In genomic region chr1:244968431-244968830, GRCh38 we compare ENCODE assay signal across 8 cellular contexts.
A peak's percentile ranks its signal among the peaks of the same experiment; 100 is the strongest.
DNase-seq lines count a peak whose midpoint lies in the region; ATAC-seq and TF ChIP-seq lines count a peak whose summit lies in the region.

No MANE protein-coding gene starts in this region.

- TF ChIP-seq CTCF in HFFc6 (IDR thresholded peaks at IDR 0.05) = no peak
- no peak for TF ChIP-seq CTCF in right atrium auricular region (IDR thresholded peaks at IDR 0.05)
- TF ChIP-seq CTCF in gastrocnemius medialis (IDR thresholded peaks at IDR 0.05 in 4 of 5, conservative IDR thresholded peaks at IDR 0.05 in 1 of 5) = no peak

- TF ChIP-seq POLR2A in gastrocnemius medialis (IDR thresholded peaks at IDR 0.05) = no peak

- no peaks in the 10 kb centered on the region for H3K27me3 ChIP-seq in right atrium auricular region
- no peaks in the 10 kb centered on the region for H3K27me3 ChIP-seq in gastrocnemius medialis

- no peak for DNase-seq in HFFc6
- no peak for DNase-seq in right atrium auricular region (ENCODE audit: low spot score)
- DNase-seq in gastrocnemius medialis = no peak
- DNase-seq in GF-D8 (lab: John Stamatoyannopoulos, UW) = no peak
- DNase-seq in cerebellum (ENCODE audit: low spot score) = no peak
- no peak for DNase-seq in RKO (ENCODE audit: low spot score)
- DNase-seq in stimulated activated CD4-positive, alpha-beta T cell treated with anti-CD3 and anti-CD28 coated beads, Interleukin-15, amount 100 ng/mL, for 24 hours = no peak

- H3K36me3 ChIP-seq in right atrium auricular region (no peaks in the 10 kb centered on the region), gastrocnemius medialis (no peaks in the 10 kb centered on the region)

- H3K27ac Mint-ChIP-seq in HFFc6 = peak overlapping the region; percentile 100
- peak overlapping the region; percentile 66 for H3K27ac Mint-ChIP-seq in activated T-helper 17 cell treated with anti-CD3 and anti-CD28 coated beads, Interleukin-2, amount 50 U/mL, for 72 hours

- H3K36me3 Mint-ChIP-seq in HFFc6 (ENCODE audit: low read depth) = 0 out of 2 replicates have a peak, but pooled peaks cover 2% of the 10 kb centered on the region
- no peaks in the 10 kb centered on the region for H3K36me3 Mint-ChIP-seq in activated T-helper 17 cell treated with anti-CD3 and anti-CD28 coated beads, Interleukin-2, amount 50 U/mL, for 72 hours (ENCODE audit: low read depth)

- no peaks in the 10 kb centered on the region for H3K9me3 Mint-ChIP-seq in HFFc6
- H3K9me3 Mint-ChIP-seq in activated T-helper 17 cell treated with anti-CD3 and anti-CD28 coated beads, Interleukin-2, amount 50 U/mL, for 72 hours = no peaks in the 10 kb centered on the region

- no peak for ATAC-seq in activated T-helper 17 cell treated with anti-CD3 and anti-CD28 coated beads, Interleukin-2, amount 50 U/mL, for 72 hours (replicated peaks)
- ATAC-seq in gastrocnemius medialis = no peak

- H3K27ac ChIP-seq in right atrium auricular region = peak overlapping the region; percentile 98 to 99
- H3K27ac ChIP-seq in gastrocnemius medialis = peak overlapping the region; percentile 98 to 100 (median 98)

- no peaks in the 10 kb centered on the region for H3K9me3 ChIP-seq in right atrium auricular region
- no peaks in the 10 kb centered on the region for H3K9me3 ChIP-seq in gastrocnemius medialis

- peak overlapping the region; percentile 95 for H3K4me3 Mint-ChIP-seq in HFFc6
- H3K4me3 Mint-ChIP-seq in activated T-helper 17 cell treated with anti-CD3 and anti-CD28 coated beads, Interleukin-2, amount 50 U/mL, for 72 hours = peak overlapping the region; percentile 44

- H3K4me1 Mint-ChIP-seq in HFFc6 (ENCODE audit: low read depth) = peaks cover 56% of the 10 kb centered on the region
- H3K4me1 Mint-ChIP-seq in activated T-helper 17 cell treated with anti-CD3 and anti-CD28 coated beads, Interleukin-2, amount 50 U/mL, for 72 hours = peaks cover 13% of the 10 kb centered on the region

- peaks cover 1% of the 10 kb centered on the region for H3K27me3 Mint-ChIP-seq in HFFc6 (ENCODE audit: insufficient read depth)
- H3K27me3 Mint-ChIP-seq in activated T-helper 17 cell treated with anti-CD3 and anti-CD28 coated beads, Interleukin-2, amount 50 U/mL, for 72 hours = no peaks in the 10 kb centered on the region

- H3K4me1 ChIP-seq in right atrium auricular region (peaks cover 0 to 39% of the 10 kb centered on the region in 2 donors), gastrocnemius medialis (peaks cover 45 to 46% of the 10 kb centered on the region in 2 donors)

- in situ Hi-C loops in gastrocnemius medialis (cut with MboI; ENCODE audit: low sequenced_read_pairs in 4 of 4) = loop anchor here (5.0 to 25.0 kb wide), 6 partner anchors 46 to 316 kb away; partner anchors contain the start of genes HNRNPU (in 3 of the 4) and DESI2 (in 2 of the 4)

- H3K4me3 ChIP-seq in right atrium auricular region (peak overlapping the region in 1 of 2 donors; percentile 75), gastrocnemius medialis (peak overlapping the region in 2 of 4 donors; percentile 67 to 84)

- intact Hi-C loops in gastrocnemius medialis (cut with DNase I; ENCODE audit: low total_unique reads) = loop anchor here (5.0 kb wide), 1 partner anchor 1599 kb away; the partner anchor contains the start of genes CNST and TFB2M
